Comparison of ENCODE assay signal across 8 cellular contexts in the genomic region with DNA sequence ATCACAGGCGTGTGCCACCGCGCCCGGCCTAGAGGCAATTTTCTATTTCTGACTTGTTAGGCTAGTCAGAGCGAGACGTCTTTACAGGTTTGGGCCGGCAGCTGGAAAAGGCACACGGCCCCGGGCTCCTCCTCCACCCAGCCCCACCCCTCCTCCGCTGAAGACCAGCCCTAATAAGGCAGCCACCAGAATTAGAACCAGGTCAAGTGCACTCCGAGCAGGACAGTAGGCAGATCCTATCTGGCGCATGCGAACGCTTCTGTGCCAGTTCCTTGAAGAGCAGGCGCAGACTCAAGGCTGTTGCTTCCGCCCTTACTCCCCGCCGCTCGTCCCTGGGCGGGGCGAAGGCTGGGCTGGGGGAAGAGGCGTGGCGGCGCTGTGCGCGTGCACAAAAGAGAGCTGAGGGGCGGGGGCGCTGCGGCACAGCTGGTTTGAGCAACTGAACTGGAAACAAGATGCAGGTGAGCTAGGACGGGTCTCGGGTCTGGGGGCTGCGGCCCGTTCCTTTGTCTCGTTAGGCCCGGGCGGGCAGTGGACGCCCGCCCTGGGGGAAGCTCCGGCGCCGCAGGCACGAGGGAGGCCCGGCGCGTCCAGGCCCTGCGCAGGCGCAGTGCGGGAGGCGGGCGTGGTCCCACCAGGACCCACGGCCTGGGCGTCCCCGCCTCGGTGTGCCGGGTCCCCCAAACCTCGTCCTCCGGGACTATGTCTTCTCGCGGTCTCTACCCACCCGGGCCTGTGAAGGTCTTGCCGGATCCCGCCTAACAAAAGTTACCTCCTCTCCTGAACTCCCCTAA. TPM values are rescaled to one million over a fixed set of nuclear protein-coding genes. Genes with fewer than 3 reads are reported as not detected.
DNase-seq lines count a peak whose midpoint lies in the region; ATAC-seq, FAIRE-seq and TF ChIP-seq lines count a peak whose summit lies in the region.

A gene (plus strand): TSS at position 381 of the 794 bp plus-strand sequence. CDS start 75 bp downstream, at position 456.

- intact Hi-C loops in aorta (cut with DNase I) = loop anchor here (5.0 to 10.0 kb wide), 2 partner anchors 138 to 146 kb away; a partner anchor contains a TSS

- peak; percentile 22 for TF ChIP-seq CTCF in astrocyte of the cerebellum (IDR thresholded peaks at IDR 0.05; ENCODE audit: low read depth, low read length, missing control alignments)

- WGBS in aorta, 2 donors = 0% methylated on average over 62 of the region's 62 CpGs

- in situ Hi-C loops in astrocyte of the cerebellum (cut with HindIII; ENCODE audit: low sequenced_read_pairs) = no loop called here

- ATAC-seq in HG02981 (IDR thresholded peaks at IDR 0.05; ENCODE audit: unreplicated experiment) (peak; percentile 94), aorta (ENCODE audit: low FRiP score) (peak; percentile 98)

- DNase-seq in GM18507 (ENCODE audit: extremely low spot score, insufficient read length, low read depth) (peak; percentile 93), NCI-H2029 treated with DMSO at 0.1 percent for 48 hours (lab: John Stamatoyannopoulos, UW) (peak; percentile 95), T-helper 9 cell (peak; percentile 91), astrocyte of the cerebellum (ENCODE audit: low read depth) (peak; percentile 98), hepatic stellate cell (ENCODE audit: low spot score) (peak; percentile 96), aorta (peak; percentile 98)

- H3K4me1 ChIP-seq in rectal smooth muscle tissue (ENCODE audit: control insufficient read depth, insufficient read depth, low read length) (peaks cover 7% of the 10 kb centered on the region), aorta (ENCODE audit: control insufficient read depth in 1 of 2, insufficient read depth in 2 of 2, low read length in 2 of 2) (no peaks in the 10 kb centered on the region)

- no peaks in the 10 kb centered on the region for H3K36me3 ChIP-seq in rectal smooth muscle tissue (ENCODE audit: control insufficient read depth, insufficient read depth, low read length)
- peaks cover 0 to 2% of the 10 kb centered on the region in 2 donors for H3K36me3 ChIP-seq in aorta (ENCODE audit: control insufficient read depth in 1 of 2, insufficient read depth in 2 of 2, low read length in 1 of 2)

- peak; percentile 97 for FAIRE-seq in GM18507 (lab: Jason Lieb, UNC)

- H3K4me3 ChIP-seq in astrocyte of the cerebellum (ENCODE audit: low read depth, low read length) = peak within 1 kb of the TSS; percentile 95
- peak within 1 kb of the TSS; percentile 96 for H3K4me3 ChIP-seq in rectal smooth muscle tissue (ENCODE audit: low read length)
- H3K4me3 ChIP-seq in aorta (ENCODE audit: low read length in 2 of 2) = peak within 1 kb of the TSS; percentile 59 to 82

- H3K9ac ChIP-seq in rectal smooth muscle tissue (ENCODE audit: low read length) = peak within 1 kb of the TSS; percentile 99

- H3K9me3 ChIP-seq in aorta (ENCODE audit: control insufficient read depth, low read length) = no peaks in the 10 kb centered on the region

- H3K27me3 ChIP-seq in rectal smooth muscle tissue (ENCODE audit: control insufficient read depth, insufficient read depth, low read length) (no peaks in the 10 kb centered on the region), aorta (ENCODE audit: control insufficient read depth in 1 of 2, insufficient read depth in 2 of 2, low read length in 1 of 2) (no peaks in the 10 kb centered on the region)

- peak within 1 kb of the TSS; percentile 79 for H3K27ac ChIP-seq in rectal smooth muscle tissue (ENCODE audit: low read depth, low read length)
- peak within 1 kb of the TSS; percentile 65 to 86 for H3K27ac ChIP-seq in aorta (ENCODE audit: low read depth in 1 of 2, low read length in 2 of 2)

RNA-seq across cellular contexts. Expression of the gene that starts here (rescaled TPM):
- total RNA-seq in aorta = 10 to 100 TPM; 15.8 to 24.7 TPM
- polyA plus RNA-seq in aorta = 10 to 100 TPM; 18.0 to 50.8 TPM

Comparison
In these comparisons a context has a peak if more than half of its experiments do, and no peak if none do; other contexts are left out.
1. Peak in every context shown above with its lines: DNase-seq, ATAC-seq, H3K4me3 ChIP-seq and H3K27ac ChIP-seq.